ENCODE assay signal across 8 cellular contexts in genomic region chr6:80004199-80005072, GRCh38. TPM values are rescaled to one million over a fixed set of nuclear protein-coding genes. Genes with fewer than 3 reads are reported as not detected.
DNase-seq lines count a peak whose midpoint lies in the region; ATAC-seq, FAIRE-seq and TF ChIP-seq lines count a peak whose summit lies in the region.

TTK (plus strand) TSS chr6:80004649; CDS start chr6:80005844, 1,195 bp downstream.

- H3K4me1 ChIP-seq in kidney (ENCODE audit: control insufficient read depth in 1 of 2, insufficient read depth in 1 of 2, low read depth in 1 of 2, low read length in 2 of 2), result peaks cover 4 to 6% of the 10 kb centered on the region in 2 donors

- H3K9me3 Mint-ChIP-seq in chondrocyte (ENCODE audit: low read depth), result no peaks in the 10 kb centered on the region

- H3K27ac Mint-ChIP-seq in chondrocyte (ENCODE audit: unreplicated experiment), result peak within 1 kb of the TSS; percentile 88

- no peaks in the 10 kb centered on the region for H3K36me3 Mint-ChIP-seq in chondrocyte (ENCODE audit: low read depth)

- TF ChIP-seq CTCF in AG10803 (conservative IDR thresholded peaks at IDR 0.05; ENCODE audit: low read length), result no peak
- no peak for TF ChIP-seq CTCF in chondrocyte (IDR thresholded peaks at IDR 0.05)
- no peak for TF ChIP-seq CTCF in kidney (IDR thresholded peaks at IDR 0.05; ENCODE audit: borderline replicate concordance, extremely low read depth, insufficient read depth)

- peak; percentile 100 for ATAC-seq in HG03432 (IDR thresholded peaks at IDR 0.05; ENCODE audit: unreplicated experiment)

- no peaks in the 10 kb centered on the region for H3K9me3 ChIP-seq in kidney (ENCODE audit: control insufficient read depth in 1 of 2, low read length in 2 of 2)

- peak; percentile 75 for TF ChIP-seq POLR2A in GM19099 (IDR thresholded peaks at IDR 0.05; ENCODE audit: extremely low read depth, insufficient read length, low read depth)

- H3K4me3 ChIP-seq in AG10803 (ENCODE audit: low read length), result peak within 1 kb of the TSS; percentile 85
- H3K4me3 ChIP-seq in kidney (ENCODE audit: low read length in 2 of 2), result peak within 1 kb of the TSS; percentile 68 to 91

- H3K36me3 ChIP-seq in kidney (ENCODE audit: control insufficient read depth in 1 of 2, insufficient read depth in 2 of 2, low read length in 2 of 2), result no peaks in the 10 kb centered on the region

- intact Hi-C loops in kidney (cut with DNase I), result no loop called here

- peak within 1 kb of the TSS; percentile 3 to 56 for H3K9ac ChIP-seq in kidney (ENCODE audit: low read length in 2 of 2)

- peak; percentile 74 for FAIRE-seq in kidney (lab: Jason Lieb, UNC)

- peak within 1 kb of the TSS; percentile 89 for H3K4me3 Mint-ChIP-seq in chondrocyte (ENCODE audit: unreplicated experiment)

- no peaks in the 10 kb centered on the region for H3K27me3 Mint-ChIP-seq in chondrocyte (ENCODE audit: low read depth)

- peaks cover 24% of the 10 kb centered on the region for H3K4me1 Mint-ChIP-seq in chondrocyte (ENCODE audit: low read depth)

- DNase-seq in AG10803 (ENCODE audit: low read depth) (peak; percentile 94), NCI-H510A (lab: John Stamatoyannopoulos, UW) (peak; percentile 81), chondrocyte (ENCODE audit: low spot score) (peak; percentile 95), kidney (peak; percentile 97)
- DNase-seq in activated CD4-positive, alpha-beta T cell treated with anti-CD3 and anti-CD28 coated beads for 1 hour, result peak; percentile 81
- peak; percentile 93 for DNase-seq in stimulated activated CD4-positive, alpha-beta T cell treated with anti-CD3 and anti-CD28 coated beads, Interleukin-15, amount 100 ng/mL, for 24 hours

- H3K27ac ChIP-seq in kidney (ENCODE audit: low read depth in 2 of 2, low read length in 2 of 2), result peak within 1 kb of the TSS; percentile 78 to 82

RNA-seq across cellular contexts. Expression of gene TTK, which starts in this region (rescaled TPM):
- 3.7 to 4.4 TPM (median 3.8 TPM) in 3 replicates for total RNA-seq in chondrocyte
- total RNA-seq in kidney, result 0.79 TPM
- polyA plus RNA-seq in kidney (ENCODE audit: insufficient read depth, low read depth, low replicate concordance), result 0.13 TPM

Comparison
In these comparisons a context has a peak if more than half of its experiments do, and no peak if none do; other contexts are left out.
1. Peak in every context shown above with its lines: DNase-seq, ATAC-seq, H3K4me3 ChIP-seq and H3K27ac ChIP-seq.
2. Peak in DNase-seq, H3K4me3 ChIP-seq, H3K27ac ChIP-seq and H3K9ac ChIP-seq in kidney; RNA of the gene not detected or under 1 TPM.